In the genomic region with DNA sequence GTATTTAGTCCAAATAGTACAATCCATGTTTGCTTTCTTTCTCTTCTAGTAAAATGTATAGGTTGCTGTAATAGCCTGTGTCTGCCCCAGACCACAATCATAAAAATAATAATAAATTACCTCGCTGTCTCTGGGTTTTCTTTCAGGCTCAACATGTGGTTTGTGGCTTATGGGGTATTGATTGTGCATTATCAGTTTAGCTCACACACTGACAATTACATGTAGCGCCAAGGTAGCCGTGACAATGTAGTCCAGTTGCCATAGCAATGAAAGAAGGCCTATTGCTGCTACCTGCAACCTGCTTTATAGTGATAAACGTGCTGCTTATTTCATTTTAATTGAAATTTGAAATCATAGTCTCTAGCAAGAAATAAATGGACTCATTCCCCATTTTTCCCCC, we compare ENCODE assay signal across 25 cellular contexts.
"Had no signal": no experiment of that assay in that cellular context is flagged by ENCODE, and none has a peak within 500 bp of the region (broad histone marks: within the 10 kb centered on the region; RNA-seq: fewer than 3 reads in every experiment).

No MANE protein-coding gene starts in this region.

- ATAC-seq: left colon; left lung; lower lobe of right lung; naive thymus-derived CD8-positive, alpha-beta T cell; right lobe of liver; stimulated activated memory B cell treated with anti-CD40 and anti-IgM and Interleukin-4, amounts not matched to agents 10 μg/mL and 1 μg/mL and 100 μg/mL, for 72 hours; stimulated activated naive CD8-positive, alpha-beta T cell treated with anti-CD3 and anti-CD28 coated beads, Interleukin-15, amount 100 ng/mL, for 72 hours had no signal

- H3K36me3 ChIP-seq: left lung, lower lobe of right lung, neural progenitor cell, neutrophil, right atrium auricular region, right lobe of liver, tibial nerve, uterus had no signal

- DNase-seq: immature natural killer cell; kidney; left colon; left lung; lower lobe of right lung; mammary epithelial cell; mesenchymal stem cell; naive thymus-derived CD8-positive, alpha-beta T cell; occipital lobe; right lobe of liver; stimulated activated CD4-positive, alpha-beta T cell treated with anti-CD3 and anti-CD28 coated beads, Interleukin-1b, Interleukin-23, amount 100 ng/mL, for 48 hours; stimulated activated CD4-positive, alpha-beta T cell treated with anti-CD3 and anti-CD28 coated beads, Interleukin-2, amount 100 ng/mL, for 48 hours; stimulated activated CD4-positive, alpha-beta T cell treated with anti-CD3 and anti-CD28 coated beads, Interleukin-4, amount 100 ng/mL, for 4 hours; stimulated activated CD8-positive, alpha-beta memory T cell treated with anti-CD3 and anti-CD28 coated beads, Interleukin-4, amount 100 ng/mL, for 48 hours; stimulated activated naive CD4-positive, alpha-beta T cell treated with Interleukin-2 at 50 U/mL for 16 hours; stimulated activated naive CD8-positive, alpha-beta T cell treated with anti-CD3 and anti-CD28 coated beads, Interleukin-15, amount 100 ng/mL, for 72 hours; substantia nigra; uterus had no signal

- H3K4me1 ChIP-seq: left lung, lower lobe of right lung, neural progenitor cell, right atrium auricular region, right lobe of liver, tibial nerve, uterus had no signal

- H3K27ac ChIP-seq: left lung, lower lobe of right lung, neural progenitor cell, neutrophil, parathyroid adenoma, right atrium auricular region, right lobe of liver, tibial nerve, uterus had no signal

- H3K4me3 ChIP-seq: left lung, lower lobe of right lung, neural progenitor cell, right atrium auricular region, right lobe of liver, smooth muscle cell, tibial nerve, uterus had no signal

- H3K9me3 ChIP-seq: left lung, lower lobe of right lung, neutrophil, right atrium auricular region, right lobe of liver, tibial nerve, uterus had no signal

- H3K27me3 ChIP-seq: left lung, neural progenitor cell, neutrophil, right atrium auricular region, right lobe of liver, tibial nerve, uterus had no signal
